Comparison of ENCODE assay signal across 14 cellular contexts in the genomic region with DNA sequence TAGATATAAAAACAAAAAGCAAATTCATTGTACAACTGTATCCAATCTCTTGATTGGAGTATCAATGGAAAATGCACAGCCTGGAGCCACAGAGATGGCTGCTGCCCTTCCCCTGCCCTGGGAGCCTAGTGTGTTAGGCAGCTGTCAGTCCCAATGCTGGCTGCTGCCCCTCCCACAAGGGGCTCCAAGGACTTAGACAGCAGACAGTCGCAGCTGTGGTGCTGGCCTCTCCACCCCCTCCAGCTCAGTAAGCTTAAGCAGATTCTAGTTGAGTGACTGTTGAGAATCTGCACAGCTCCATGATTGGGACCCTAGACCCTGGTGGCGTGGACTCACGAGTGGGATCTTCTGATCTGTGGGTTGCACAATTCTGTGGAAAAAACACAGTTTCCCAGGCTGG.
DNase-seq lines count a peak whose midpoint lies in the region; ATAC-seq and TF ChIP-seq lines count a peak whose summit lies in the region.
"Had no signal": no experiment of that assay in that cellular context is flagged by ENCODE, and none has a peak within 500 bp of the region (broad histone marks: within the 10 kb centered on the region; RNA-seq: fewer than 3 reads in every experiment).

No MANE protein-coding gene starts in this region.

- H3K9ac ChIP-seq in mesenchymal stem cell (ENCODE audit: low read length), result no peak overlapping the region

- peak overlapping the region; percentile 40 for H2BK5ac ChIP-seq in mesenchymal stem cell (ENCODE audit: low read depth, low read length, poor library complexity, severe bottlenecking)

- no peak overlapping the region for H3K23ac ChIP-seq in mesenchymal stem cell (ENCODE audit: low read length in 2 of 2)

- TF ChIP-seq CTCF in type B pancreatic cell (conservative IDR thresholded peaks at IDR 0.05), result no peak

- H3K27ac Mint-ChIP-seq in effector memory CD8-positive, alpha-beta T cell, result no peak overlapping the region
- no peak overlapping the region for H3K27ac Mint-ChIP-seq in type B pancreatic cell
- H3K27ac Mint-ChIP-seq: B cell; CD4-positive, alpha-beta memory T cell had no signal

- no peaks in the 10 kb centered on the region for H3K79me1 ChIP-seq in mesenchymal stem cell (replicated peaks; ENCODE audit: low read length, poor library complexity, severe bottlenecking)

- H3K4me1 Mint-ChIP-seq in effector memory CD8-positive, alpha-beta T cell (ENCODE audit: low read depth in 2 of 2), result no peaks in the 10 kb centered on the region
- H3K4me1 Mint-ChIP-seq in type B pancreatic cell (ENCODE audit: unreplicated experiment), result peaks cover 6% of the 10 kb centered on the region
- H3K4me1 Mint-ChIP-seq: B cell; CD4-positive, alpha-beta memory T cell had no signal

- H3K4me2 ChIP-seq in mesenchymal stem cell (ENCODE audit: low read length, poor library complexity, severe bottlenecking), result no peak overlapping the region

- H2BK15ac ChIP-seq in mesenchymal stem cell (ENCODE audit: low read depth, poor library complexity, severe bottlenecking), result no peak overlapping the region

- no peak overlapping the region for H2BK120ac ChIP-seq in mesenchymal stem cell (ENCODE audit: low read depth, low read length)

- no peak overlapping the region for H3K4ac ChIP-seq in mesenchymal stem cell (ENCODE audit: low read depth in 1 of 2, low read length in 2 of 2)

- no peak overlapping the region for H3K14ac ChIP-seq in mesenchymal stem cell (ENCODE audit: low read length in 2 of 2)

- no peak overlapping the region for H3K18ac ChIP-seq in mesenchymal stem cell (ENCODE audit: low read depth in 1 of 2, low read length in 2 of 2)

- H3K4me1 ChIP-seq in mesenchymal stem cell (ENCODE audit: control insufficient read depth, insufficient read depth, low read depth, low read length), result no peaks in the 10 kb centered on the region
- H3K4me1 ChIP-seq: HAP-1 had no signal

- H3K4me3 Mint-ChIP-seq in effector memory CD8-positive, alpha-beta T cell, result no peak overlapping the region
- no peak overlapping the region for H3K4me3 Mint-ChIP-seq in type B pancreatic cell
- H3K4me3 Mint-ChIP-seq: B cell; CD4-positive, alpha-beta memory T cell had no signal

- no peaks in the 10 kb centered on the region for H3K9me3 ChIP-seq in mesenchymal stem cell (ENCODE audit: control insufficient read depth, low read length)
- H3K9me3 ChIP-seq: HAP-1 had no signal

- no peaks in the 10 kb centered on the region for H3K27me3 Mint-ChIP-seq in effector memory CD8-positive, alpha-beta T cell
- no peaks in the 10 kb centered on the region for H3K27me3 Mint-ChIP-seq in type B pancreatic cell
- H3K27me3 Mint-ChIP-seq: B cell; CD4-positive, alpha-beta memory T cell had no signal

- no peak for ATAC-seq in HG03025 (IDR thresholded peaks at IDR 0.05; ENCODE audit: low FRiP score, unreplicated experiment)
- ATAC-seq in GM19455 (IDR thresholded peaks at IDR 0.05; ENCODE audit: unreplicated experiment), result no peak
- no peak for ATAC-seq in effector memory CD8-positive, alpha-beta T cell (replicated peaks)
- ATAC-seq: HepG2 had no signal

- 79% methylated on average over 3 of the region's 3 CpGs for WGBS in mesenchymal stem cell

- peak overlapping the region; percentile 65 for H4K8ac ChIP-seq in mesenchymal stem cell (ENCODE audit: low read length)

- no peaks in the 10 kb centered on the region for H3K27me3 ChIP-seq in mesenchymal stem cell (ENCODE audit: control insufficient read depth in 1 of 2, insufficient read depth in 1 of 2, low read length in 2 of 2)

- H2BK12ac ChIP-seq in mesenchymal stem cell (ENCODE audit: low read length in 2 of 2), result no peak overlapping the region

- peak; percentile 84 for DNase-seq in NCI-H82 (lab: John Stamatoyannopoulos, UW)
- peak; percentile 46 for DNase-seq in ecto neural progenitor cell (ENCODE audit: low spot score)
- DNase-seq in mesenchymal stem cell, result no peak
- no peak for DNase-seq in effector memory CD8-positive, alpha-beta T cell
- DNase-seq in type B pancreatic cell (ENCODE audit: extremely low spot score, unreplicated experiment), result no peak
- DNase-seq: CD4-positive, alpha-beta memory T cell; DMS79; GOT3 had no signal

- no peak overlapping the region for H3K27ac ChIP-seq in mesenchymal stem cell (ENCODE audit: low read length, poor library complexity, severe bottlenecking)
- H3K27ac ChIP-seq: C4-2B had no signal

- H2AFZ ChIP-seq in mesenchymal stem cell (ENCODE audit: low read depth, low read length), result no peak overlapping the region

- H3K4me3 ChIP-seq in mesenchymal stem cell (ENCODE audit: insufficient read depth in 1 of 2, low read depth in 1 of 2, low read length in 2 of 2), result no peak overlapping the region
- H3K4me3 ChIP-seq: HAP-1 had no signal

- peaks cover 3 to 8% of the 10 kb centered on the region in 2 donors for H3K9me3 Mint-ChIP-seq in effector memory CD8-positive, alpha-beta T cell
- peaks cover 3% of the 10 kb centered on the region for H3K9me3 Mint-ChIP-seq in type B pancreatic cell

- peak overlapping the region; percentile 69 for H2AK5ac ChIP-seq in mesenchymal stem cell (ENCODE audit: low read length, severe bottlenecking)

- H3K36me3 ChIP-seq in mesenchymal stem cell (ENCODE audit: control insufficient read depth in 1 of 2, insufficient read depth in 2 of 2, low read depth in 1 of 2, low read length in 2 of 2), result no peaks in the 10 kb centered on the region
- H3K36me3 ChIP-seq: HAP-1 had no signal

- H3K36me3 Mint-ChIP-seq in effector memory CD8-positive, alpha-beta T cell (ENCODE audit: insufficient read depth), result no peaks in the 10 kb centered on the region
- H3K36me3 Mint-ChIP-seq in type B pancreatic cell, result no peaks in the 10 kb centered on the region
- H3K36me3 Mint-ChIP-seq: CD4-positive, alpha-beta memory T cell had no signal

- H4K91ac ChIP-seq in mesenchymal stem cell (ENCODE audit: low read length), result no peak overlapping the region

Comparison
In these comparisons a context has a peak if more than half of its experiments do, and no peak if none do; other contexts are left out.
1. DNase-seq: peak in NCI-H82 (single experiment) and ecto neural progenitor cell (single experiment); none in mesenchymal stem cell (single experiment), effector memory CD8-positive, alpha-beta T cell (0 of 3) and type B pancreatic cell (single experiment).